In the genomic region with DNA sequence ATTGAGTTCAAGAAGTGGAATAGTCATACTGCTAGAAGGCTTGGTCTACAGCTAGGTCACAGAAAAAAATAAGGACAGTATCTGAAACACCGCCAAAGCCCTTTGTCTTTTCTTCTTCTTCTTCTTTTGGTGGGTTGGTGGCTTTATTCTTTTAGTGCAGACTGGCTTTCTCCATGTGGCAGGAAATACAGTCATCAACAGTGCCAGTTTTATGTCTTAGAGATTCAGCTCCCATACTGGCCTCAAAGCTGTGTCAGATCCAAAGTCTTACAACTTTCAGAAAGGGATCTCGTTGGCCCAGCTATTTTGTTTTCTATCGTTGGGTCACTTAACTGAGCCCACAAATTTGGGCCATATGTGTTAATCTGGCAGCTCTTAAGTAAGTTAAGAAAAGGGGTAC, we compare ENCODE assay signal across 17 cellular contexts.
"Had no signal": no experiment of that assay in that cellular context is flagged by ENCODE, and none has a peak within 500 bp of the region (broad histone marks: within the 10 kb centered on the region; RNA-seq: fewer than 3 reads in every experiment).

No MANE protein-coding gene starts in this region.

- H3K27me3 ChIP-seq: esophagus squamous epithelium, heart right ventricle, ovary had no signal

- H3K4me1 ChIP-seq: esophagus squamous epithelium, prostate gland had no signal

- H3K27ac ChIP-seq: esophagus squamous epithelium, heart right ventricle, ovary, prostate gland had no signal

- H3K4me3 ChIP-seq: esophagus squamous epithelium, heart right ventricle, ovary, prostate gland had no signal

- DNase-seq: activated CD4-positive, alpha-beta T cell treated with anti-CD3 and anti-CD28 coated beads, Interleukin-2, amount 50 U/mL, for 4 hours; activated CD8-positive, alpha-beta memory T cell treated with anti-CD3 and anti-CD28 coated beads for 24 hours; activated CD8-positive, alpha-beta memory T cell treated with anti-CD3 and anti-CD28 coated beads, Interleukin-2, amount 50 U/mL, for 4 hours; activated naive CD4-positive, alpha-beta T cell; activated naive CD8-positive, alpha-beta T cell treated with anti-CD3 and anti-CD28 coated beads for 36 hours; activated T-cell treated with anti-CD3 and anti-CD28 coated beads, Interleukin-2, amount 50 U/mL, for 24 hours; central memory CD4-positive, alpha-beta T cell; esophagus squamous epithelium; heart right ventricle; kidney; naive thymus-derived CD8-positive, alpha-beta T cell; ovary; stimulated activated CD4-positive, alpha-beta T cell treated with anti-CD3 and anti-CD28 coated beads, Interleukin-2, amount 100 ng/mL, for 48 hours; stimulated activated CD8-positive, alpha-beta memory T cell treated with anti-CD3 and anti-CD28 coated beads, Interleukin-4, amount 100 ng/mL, for 48 hours; stimulated activated naive B cell treated with anti-CD40 and anti-IgM and Interleukin-4, amounts not matched to agents 10 μg/mL and 1 μg/mL and 100 μg/mL, for 72 hours; T-helper 1 cell had no signal

- H3K9me3 ChIP-seq: esophagus squamous epithelium, heart right ventricle, ovary, prostate gland had no signal

- H3K36me3 ChIP-seq: ovary, prostate gland had no signal
